In genomic region chr7:10085231-10085630, GRCh38 we compare ENCODE assay signal across 24 cellular contexts.
DNase-seq lines count a peak whose midpoint lies in the region; ATAC-seq, FAIRE-seq and TF ChIP-seq lines count a peak whose summit lies in the region.
"Had no signal": no experiment of that assay in that cellular context is flagged by ENCODE, and none has a peak within 500 bp of the region (broad histone marks: within the 10 kb centered on the region; RNA-seq: fewer than 3 reads in every experiment).

No MANE protein-coding gene starts in this region.

- no peaks in the 10 kb centered on the region for H3K79me2 ChIP-seq in GM23338 (replicated peaks; ENCODE audit: insufficient read depth)

- FAIRE-seq in H54 (lab: Jason Lieb, UNC) = peak; percentile 80
- FAIRE-seq: A204.1, GM12891, GM18507, GM19239 had no signal

- no peak overlapping the region for H3K4me2 ChIP-seq in GM23338
- H3K4me2 ChIP-seq: BLaER1 had no signal

- H3K9me3 Mint-ChIP-seq in GM23338 = no peaks in the 10 kb centered on the region
- H3K9me3 Mint-ChIP-seq in chondrocyte (ENCODE audit: low read depth) = peaks cover 3% of the 10 kb centered on the region
- H3K9me3 Mint-ChIP-seq: H9 had no signal

- ATAC-seq in GM23338 (no peak), GM18519 (IDR thresholded peaks at IDR 0.05; ENCODE audit: low FRiP score, unreplicated experiment) (no peak), GM18511 (IDR thresholded peaks at IDR 0.05; ENCODE audit: unreplicated experiment) (no peak)
- ATAC-seq: CD8-positive, alpha-beta T cell; HCT116 had no signal

- H3K9me3 ChIP-seq in testis = no peaks in the 10 kb centered on the region
- H3K9me3 ChIP-seq: BLaER1, Caco-2 had no signal

- H3K4me3 ChIP-seq in GM23338 (no peak overlapping the region), testis (peak overlapping the region; percentile 13 to 37)
- H3K4me3 ChIP-seq: BLaER1 had no signal

- peak overlapping the region; percentile 80; the same call in 1 of the 2 replicates for H2AFZ ChIP-seq in GM23338

- DNase-seq in GM23338 (ENCODE audit: low spot score) = no peak
- DNase-seq in H54 (ENCODE audit: insufficient read length, low spot score) = no peak
- peak; percentile 36 for DNase-seq in chondrocyte (ENCODE audit: low spot score)
- DNase-seq in testis = peak; percentile 43
- no peak for DNase-seq in NCI-H2029 treated with DMSO at 0.1 percent for 48 hours (lab: John Stamatoyannopoulos, UW)
- no peak for DNase-seq in NCI-H2227 (lab: John Stamatoyannopoulos, UW; ENCODE audit: unreplicated experiment)
- DNase-seq: Caco-2; CD4-positive, CD25-positive, alpha-beta regulatory T cell; CD8-positive, alpha-beta T cell; DMS53; DMS79 treated with DMSO at 0.1 percent for 48 hours; GF-D8; GOT3; H9 had no signal

- WGBS in testis, 2 donors = 62 to 68% methylated on average over 9 of the region's 9 CpGs

- TF ChIP-seq POLR2A in H54 (IDR thresholded peaks at IDR 0.05; ENCODE audit: low read depth, low read length) = no peak
- no peak for TF ChIP-seq POLR2A in testis (IDR thresholded peaks at IDR 0.05)

- H3K4me1 ChIP-seq in GM23338 (ENCODE audit: insufficient read depth) (peaks cover 15% of the 10 kb centered on the region), testis (no peaks in the 10 kb centered on the region)
- H3K4me1 ChIP-seq: BLaER1, Caco-2 had no signal

- H3K36me3 Mint-ChIP-seq in GM23338 (ENCODE audit: low read depth) (no peaks in the 10 kb centered on the region), chondrocyte (ENCODE audit: low read depth) (no peaks in the 10 kb centered on the region)
- H3K36me3 Mint-ChIP-seq: CD4-positive, CD25-positive, alpha-beta regulatory T cell; CD8-positive, alpha-beta T cell had no signal

- no peaks in the 10 kb centered on the region for H3K27me3 ChIP-seq in GM23338 (ENCODE audit: insufficient read depth)
- no peaks in the 10 kb centered on the region for H3K27me3 ChIP-seq in testis
- H3K27me3 ChIP-seq: BLaER1 had no signal

- H3K4me1 Mint-ChIP-seq in GM23338 (peaks cover 26% of the 10 kb centered on the region), chondrocyte (ENCODE audit: low read depth) (no peaks in the 10 kb centered on the region)
- H3K4me1 Mint-ChIP-seq: B cell; CD4-positive, CD25-positive, alpha-beta regulatory T cell had no signal

- H3K9me2 ChIP-seq in GM23338 (ENCODE audit: insufficient read depth) = no peaks in the 10 kb centered on the region

- intact Hi-C loops in testis (cut with DNase I; ENCODE audit: low total_unique reads) = no loop called here

- no peaks in the 10 kb centered on the region for H3F3A ChIP-seq in GM23338 (replicated peaks; ENCODE audit: low read depth)

- H3K27me3 Mint-ChIP-seq in GM23338 (ENCODE audit: insufficient read depth, low read depth, poor library complexity) (no peaks in the 10 kb centered on the region), chondrocyte (ENCODE audit: low read depth) (no peaks in the 10 kb centered on the region)
- H3K27me3 Mint-ChIP-seq: B cell; CD4-positive, CD25-positive, alpha-beta regulatory T cell had no signal

- no peak overlapping the region for H3K27ac Mint-ChIP-seq in GM23338
- no peak overlapping the region for H3K27ac Mint-ChIP-seq in chondrocyte (ENCODE audit: unreplicated experiment)
- H3K27ac Mint-ChIP-seq: B cell; CD4-positive, CD25-positive, alpha-beta regulatory T cell; CD8-positive, alpha-beta T cell; H9 had no signal

- H3K4me3 Mint-ChIP-seq in GM23338 = no peak overlapping the region
- no peak overlapping the region for H3K4me3 Mint-ChIP-seq in chondrocyte (ENCODE audit: unreplicated experiment)
- H3K4me3 Mint-ChIP-seq: B cell; CD4-positive, CD25-positive, alpha-beta regulatory T cell; CD8-positive, alpha-beta T cell; H9 had no signal

- no peaks in the 10 kb centered on the region for H4K20me1 ChIP-seq in GM23338 (replicated peaks; ENCODE audit: insufficient read depth)
- H4K20me1 ChIP-seq: BLaER1 had no signal

- TF ChIP-seq CTCF in GM23338 (conservative IDR thresholded peaks at IDR 0.05; ENCODE audit: low read depth in 2 of 2) (no peak), chondrocyte (IDR thresholded peaks at IDR 0.05) (no peak), testis (IDR thresholded peaks at IDR 0.05) (no peak)

- H3K27ac ChIP-seq in GM23338 (ENCODE audit: low read depth) (no peak overlapping the region), testis (peak overlapping the region in 1 of 2 donors; percentile 1)
- H3K27ac ChIP-seq: BLaER1, C4-2B had no signal

- H3K36me3 ChIP-seq in GM23338 (ENCODE audit: insufficient read depth) (no peaks in the 10 kb centered on the region), testis (ENCODE audit: low read depth, missing control alignments) (no peaks in the 10 kb centered on the region)
- H3K36me3 ChIP-seq: BLaER1 had no signal

TF ChIP-seq in GM23338, 12 proteins besides CTCF, POLR2A, EP300 and RAD21:
- TF ChIP-seq EZH2phosphoT487 (IDR thresholded peaks at IDR 0.05; ENCODE audit: unreplicated experiment) (no peak), ETS1 (IDR thresholded peaks at IDR 0.05) (no peak), POLR2AphosphoS5 (IDR thresholded peaks at IDR 0.05; ENCODE audit: low read depth) (no peak), ZNF462 (CRISPR knock-in tag; IDR thresholded peaks at IDR 0.05) (no peak), NANOG (IDR thresholded peaks at IDR 0.05; ENCODE audit: borderline replicate concordance) (no peak)

Comparison
In these comparisons a context has a peak if more than half of its experiments do, and no peak if none do; other contexts are left out.
1. DNase-seq: peak in chondrocyte (single experiment) and testis (single experiment); none in GM23338 (single experiment), H54 (single experiment), NCI-H2029 treated with DMSO at 0.1 percent for 48 hours (single experiment) and NCI-H2227 (single experiment).